Comparison of ENCODE assay signal across 11 cellular contexts in genomic region chr18:23330423-23330822, GRCh38.
DNase-seq lines count a peak whose midpoint lies in the region; ATAC-seq and TF ChIP-seq lines count a peak whose summit lies in the region.
"Had no signal": no experiment of that assay in that cellular context is flagged by ENCODE, and none has a peak within 500 bp of the region (broad histone marks: within the 10 kb centered on the region; RNA-seq: fewer than 3 reads in every experiment).

No MANE protein-coding gene starts in this region.

- no peaks in the 10 kb centered on the region for H3K79me2 ChIP-seq in MM.1S (ENCODE audit: low read length)

- WGBS in spleen, 5 donors = 59 to 91% (median 71%) methylated on average over 8 of the region's 8 CpGs

- no peak overlapping the region for H3K9ac ChIP-seq in MM.1S (ENCODE audit: low read length)

- peak; percentile 88 for ATAC-seq in GM18861 (IDR thresholded peaks at IDR 0.05; ENCODE audit: unreplicated experiment)
- ATAC-seq in GM21825 (IDR thresholded peaks at IDR 0.05; ENCODE audit: unreplicated experiment) = peak; percentile 94
- peak; percentile 31 for ATAC-seq in mucosa of descending colon
- ATAC-seq: K562 had no signal

- no peaks in the 10 kb centered on the region for H3K9me2 ChIP-seq in MM.1S (replicated peaks; ENCODE audit: insufficient read depth, low read length)

- intact Hi-C loops in mucosa of descending colon (cut with DNase I, micrococcal nuclease) (no loop called here), spleen (cut with DNase I; ENCODE audit: low total_unique reads) (no loop called here)

- H3K27me3 ChIP-seq in spleen (replicated peaks in 1 of 7) (no peaks in the 10 kb centered on the region), MM.1S (replicated peaks; ENCODE audit: insufficient read depth, low read length) (no peaks in the 10 kb centered on the region)

- H3K4me3 ChIP-seq in mucosa of descending colon (no peak overlapping the region), spleen (no peak overlapping the region), MM.1S (ENCODE audit: low read length) (no peak overlapping the region)
- H3K4me3 ChIP-seq: K562 had no signal

- H3K4me2 ChIP-seq in MM.1S (ENCODE audit: low read depth, low read length) = no peak overlapping the region

- TF ChIP-seq CTCF in mucosa of descending colon (IDR thresholded peaks at IDR 0.05) (no peak), spleen (IDR thresholded peaks at IDR 0.05 in 8 of 11, conservative IDR thresholded peaks at IDR 0.05 in 3 of 11) (no peak), MM.1S (IDR thresholded peaks at IDR 0.05; ENCODE audit: low read length) (no peak)

- H3F3A ChIP-seq in MM.1S (ENCODE audit: insufficient read depth, low read length) = no peaks in the 10 kb centered on the region

- H3K36me3 ChIP-seq in mucosa of descending colon (ENCODE audit: low read depth) = no peaks in the 10 kb centered on the region
- peaks cover 0 to 4% (median 0%) of the 10 kb centered on the region in 6 donors for H3K36me3 ChIP-seq in spleen
- H3K36me3 ChIP-seq in MM.1S (replicated peaks; ENCODE audit: insufficient read depth, low read length) = no peaks in the 10 kb centered on the region

- H2AFZ ChIP-seq in MM.1S (ENCODE audit: low read length) = no peak overlapping the region

- DNase-seq in NAMALWA (ENCODE audit: low spot score) (peak; percentile 53), mucosa of descending colon (no peak), spleen (no peak), NCI-H187 (lab: John Stamatoyannopoulos, UW) (no peak), NCI-H2227 (lab: John Stamatoyannopoulos, UW; ENCODE audit: unreplicated experiment) (no peak), MM.1S (no peak)
- DNase-seq: activated CD4-positive, CD25-positive, alpha-beta regulatory T cell treated with anti-CD3 and anti-CD28 coated beads, Interleukin-2, amount 50 U/mL, for 72 hours; activated naive CD8-positive, alpha-beta T cell treated with anti-CD3 and anti-CD28 coated beads, Interleukin-2, amount 10 ng/mL, durations not matched to agents 7 days and 5 days had no signal

- H4K20me1 ChIP-seq in MM.1S (ENCODE audit: insufficient read depth, low read length) = no peaks in the 10 kb centered on the region

- no peaks in the 10 kb centered on the region for H3K9me3 ChIP-seq in mucosa of descending colon
- peaks cover 0 to 3% (median 0%) of the 10 kb centered on the region in 8 donors for H3K9me3 ChIP-seq in spleen
- H3K9me3 ChIP-seq in MM.1S (replicated peaks; ENCODE audit: insufficient read depth, low read length) = no peaks in the 10 kb centered on the region

- no peak for TF ChIP-seq POLR2A in spleen (IDR thresholded peaks at IDR 0.05)

- H3K4me1 ChIP-seq in mucosa of descending colon (ENCODE audit: low read depth) = no peaks in the 10 kb centered on the region
- H3K4me1 ChIP-seq in spleen = peaks cover 0 to 9% (median 0%) of the 10 kb centered on the region in 6 donors
- H3K4me1 ChIP-seq in MM.1S (ENCODE audit: low read length) = peaks cover 10% of the 10 kb centered on the region

- H3K27ac ChIP-seq in spleen = no peak overlapping the region
- no peak overlapping the region for H3K27ac ChIP-seq in MM.1S (ENCODE audit: low read length)

Comparison
In these comparisons a context has a peak if more than half of its experiments do, and no peak if none do; other contexts are left out.
1. ATAC-seq: peak in every context shown above with its lines; median percentile 94 in GM21825; 88 in GM18861; 31 in mucosa of descending colon.